17 cellular contexts compared by ENCODE assay signal in genomic region chr10:21402606-21403083, GRCh38.
DNase-seq lines count a peak whose midpoint lies in the region; ATAC-seq, FAIRE-seq and TF ChIP-seq lines count a peak whose summit lies in the region.
"Had no signal": no experiment of that assay in that cellular context is flagged by ENCODE, and none has a peak within 500 bp of the region (broad histone marks: within the 10 kb centered on the region; RNA-seq: fewer than 3 reads in every experiment).

No MANE protein-coding gene starts in this region.

- H3K27ac Mint-ChIP-seq in endothelial cell (ENCODE audit: unreplicated experiment) = no peak overlapping the region
- H3K27ac Mint-ChIP-seq: activated CD4-positive, alpha-beta memory T cell treated with anti-CD3 and anti-CD28 coated beads, Interleukin-2, amount 10 ng/mL, durations not matched to agents 7 days and 5 days; activated naive CD4-positive, alpha-beta T cell treated with anti-CD3 and anti-CD28 coated beads, Interleukin-2, amount 10 ng/mL, durations not matched to agents 7 days and 5 days; dendritic cell treated with granulocyte-macrophage colony-stimulating factor and Interleukin-4, amounts not matched to agents 40 ng/mL and 50 ng/mL, for 4 days had no signal

- H3K4me3 ChIP-seq in retinal pigment epithelial cell (ENCODE audit: low read length) = no peak overlapping the region
- H3K4me3 ChIP-seq: mucosa of descending colon, right atrium auricular region, suprapubic skin had no signal

- H3K9me3 Mint-ChIP-seq in endothelial cell (ENCODE audit: unreplicated experiment) = no peaks in the 10 kb centered on the region
- H3K9me3 Mint-ChIP-seq: activated CD4-positive, alpha-beta memory T cell treated with anti-CD3 and anti-CD28 coated beads, Interleukin-2, amount 10 ng/mL, durations not matched to agents 7 days and 5 days; activated naive CD4-positive, alpha-beta T cell treated with anti-CD3 and anti-CD28 coated beads, Interleukin-2, amount 10 ng/mL, durations not matched to agents 7 days and 5 days; dendritic cell treated with granulocyte-macrophage colony-stimulating factor and Interleukin-4, amounts not matched to agents 40 ng/mL and 50 ng/mL, for 4 days had no signal

- H3K4me1 Mint-ChIP-seq in endothelial cell (ENCODE audit: unreplicated experiment) = no peaks in the 10 kb centered on the region

- no peak for FAIRE-seq in RCC 7860 (lab: Jason Lieb, UNC)

- H3K4me3 Mint-ChIP-seq in endothelial cell (ENCODE audit: unreplicated experiment) = no peak overlapping the region
- H3K4me3 Mint-ChIP-seq: activated CD4-positive, alpha-beta memory T cell treated with anti-CD3 and anti-CD28 coated beads, Interleukin-2, amount 10 ng/mL, durations not matched to agents 7 days and 5 days; activated naive CD4-positive, alpha-beta T cell treated with anti-CD3 and anti-CD28 coated beads, Interleukin-2, amount 10 ng/mL, durations not matched to agents 7 days and 5 days; dendritic cell treated with granulocyte-macrophage colony-stimulating factor and Interleukin-4, amounts not matched to agents 40 ng/mL and 50 ng/mL, for 4 days had no signal

- no peak for ATAC-seq in GM18498 (IDR thresholded peaks at IDR 0.05; ENCODE audit: unreplicated experiment)
- ATAC-seq: mucosa of descending colon had no signal

- TF ChIP-seq CTCF in retinal pigment epithelial cell (conservative IDR thresholded peaks at IDR 0.05; ENCODE audit: low read depth, low read length) (no peak), endothelial cell (IDR thresholded peaks at IDR 0.05; ENCODE audit: unreplicated experiment) (no peak)

- DNase-seq in DMS 273 (lab: John Stamatoyannopoulos, UW; ENCODE audit: unreplicated experiment) (peak; percentile 9), DMS 273 treated with DMSO at 0.1 percent for 48 hours (lab: John Stamatoyannopoulos, UW) (no peak), RCC 7860 (ENCODE audit: low spot score) (peak; percentile 44), fibroblast of gingiva (ENCODE audit: low read depth) (peak; percentile 34), retinal pigment epithelial cell (ENCODE audit: low read depth) (peak; percentile 71), endothelial cell (ENCODE audit: low spot score) (no peak), mesenteric fat pad (ENCODE audit: low spot score) (no peak)
- DNase-seq: activated CD4-positive, alpha-beta memory T cell treated with anti-CD3 and anti-CD28 coated beads, Interleukin-2, amount 10 ng/mL, durations not matched to agents 7 days and 5 days; activated naive CD4-positive, alpha-beta T cell treated with anti-CD3 and anti-CD28 coated beads, Interleukin-2, amount 10 ng/mL, durations not matched to agents 7 days and 5 days; DND-41; mucosa of descending colon; NCI-H1048; NK-92 treated with Interleukin-12 subunit alpha and Interleukin-12 subunit beta, amount 100 ng/mL, for 24 hours had no signal

- peaks cover 5% of the 10 kb centered on the region for H3K27me3 Mint-ChIP-seq in endothelial cell (ENCODE audit: unreplicated experiment)
- H3K27me3 Mint-ChIP-seq: activated CD4-positive, alpha-beta memory T cell treated with anti-CD3 and anti-CD28 coated beads, Interleukin-2, amount 10 ng/mL, durations not matched to agents 7 days and 5 days; dendritic cell treated with granulocyte-macrophage colony-stimulating factor and Interleukin-4, amounts not matched to agents 40 ng/mL and 50 ng/mL, for 4 days had no signal

- no peaks in the 10 kb centered on the region for H3K36me3 Mint-ChIP-seq in endothelial cell (ENCODE audit: low read depth, unreplicated experiment)
- H3K36me3 Mint-ChIP-seq: activated naive CD4-positive, alpha-beta T cell treated with anti-CD3 and anti-CD28 coated beads, Interleukin-2, amount 10 ng/mL, durations not matched to agents 7 days and 5 days had no signal

Comparison
In these comparisons a context has a peak if more than half of its experiments do, and no peak if none do; other contexts are left out.
1. DNase-seq: peak in DMS 273 (single experiment), RCC 7860 (single experiment), fibroblast of gingiva (single experiment) and retinal pigment epithelial cell (single experiment); none in DMS 273 treated with DMSO at 0.1 percent for 48 hours (single experiment), endothelial cell (single experiment) and mesenteric fat pad (single experiment).